In the genomic region with DNA sequence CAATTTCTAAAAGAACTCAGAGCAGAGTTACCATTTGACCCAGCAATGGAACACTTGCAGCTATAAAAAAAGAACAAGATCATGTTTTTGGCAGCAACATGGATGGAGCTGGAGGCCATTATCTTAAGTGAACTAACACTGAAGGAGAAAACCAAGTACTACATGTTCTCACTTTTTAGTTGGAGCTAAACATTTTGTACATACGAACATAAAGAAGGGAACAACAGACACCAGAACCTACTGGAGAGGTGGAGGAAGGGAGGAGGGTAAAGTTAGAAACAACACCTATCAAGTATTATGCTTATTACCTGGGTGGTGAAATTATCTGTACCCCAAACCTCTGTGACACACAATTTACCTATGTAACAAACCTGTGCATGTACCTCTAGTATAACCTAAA, we compare ENCODE assay signal across 29 cellular contexts.
"Had no signal": no experiment of that assay in that cellular context is flagged by ENCODE, and none has a peak within 500 bp of the region (broad histone marks: within the 10 kb centered on the region; RNA-seq: fewer than 3 reads in every experiment).

No MANE protein-coding gene starts in this region.

- H3K9me3 ChIP-seq: colonic mucosa, esophagus squamous epithelium, gastrocnemius medialis had no signal

- ATAC-seq: effector memory CD8-positive, alpha-beta T cell; esophagus mucosa; foreskin keratinocyte; gastrocnemius medialis; gastroesophageal sphincter had no signal

- H3K4me1 ChIP-seq: colonic mucosa, esophagus muscularis mucosa, esophagus squamous epithelium, foreskin keratinocyte, gastrocnemius medialis, gastroesophageal sphincter, heart left ventricle, heart right ventricle had no signal

- H3K27ac ChIP-seq: colonic mucosa, coronary artery, dorsolateral prefrontal cortex, epithelial cell of prostate, esophagus muscularis mucosa, esophagus squamous epithelium, foreskin keratinocyte, gastrocnemius medialis, gastroesophageal sphincter, heart left ventricle, heart right ventricle had no signal

- H3K27me3 ChIP-seq: colonic mucosa, dorsolateral prefrontal cortex, esophagus muscularis mucosa, esophagus squamous epithelium, foreskin keratinocyte, gastrocnemius medialis, gastroesophageal sphincter, heart left ventricle, heart right ventricle had no signal

- H3K36me3 ChIP-seq: colonic mucosa, esophagus muscularis mucosa, esophagus squamous epithelium, gastrocnemius medialis, gastroesophageal sphincter, heart left ventricle, heart right ventricle had no signal

- DNase-seq: colonic mucosa; cortex of kidney; dermis blood vessel endothelial cell; dorsolateral prefrontal cortex; effector CD4-positive, alpha-beta T cell; effector CD8-positive, alpha-beta T cell; effector memory CD4-positive, alpha-beta T cell; effector memory CD8-positive, alpha-beta T cell; endodermal cell; erythroblast; esophagus squamous epithelium; foreskin fibroblast; foreskin keratinocyte; foreskin melanocyte; gastrocnemius medialis; glutamatergic neuron; head of caudate nucleus; heart left ventricle; heart right ventricle had no signal

- H3K4me3 Mint-ChIP-seq: dendritic cell treated with granulocyte-macrophage colony-stimulating factor and Interleukin-4, amounts not matched to agents 40 ng/mL and 50 ng/mL, for 4 days; effector memory CD8-positive, alpha-beta T cell; endodermal cell had no signal

- FAIRE-seq: colon, endometrium, endothelial cell of umbilical vein, frontal cortex had no signal

- H3K4me1 Mint-ChIP-seq: endodermal cell had no signal

- H3K27me3 Mint-ChIP-seq: dendritic cell treated with granulocyte-macrophage colony-stimulating factor and Interleukin-4, amounts not matched to agents 40 ng/mL and 50 ng/mL, for 4 days; effector memory CD8-positive, alpha-beta T cell had no signal

- H3K9me3 Mint-ChIP-seq: dendritic cell treated with granulocyte-macrophage colony-stimulating factor and Interleukin-4, amounts not matched to agents 40 ng/mL and 50 ng/mL, for 4 days; endodermal cell had no signal

- H3K4me3 ChIP-seq: colonic mucosa, coronary artery, dorsolateral prefrontal cortex, esophagus muscularis mucosa, esophagus squamous epithelium, gastrocnemius medialis, gastroesophageal sphincter, heart left ventricle, heart right ventricle had no signal

- H3K27ac Mint-ChIP-seq: dendritic cell treated with granulocyte-macrophage colony-stimulating factor and Interleukin-4, amounts not matched to agents 40 ng/mL and 50 ng/mL, for 4 days; effector memory CD8-positive, alpha-beta T cell; endodermal cell had no signal
